Comparison of ENCODE assay signal across 34 cellular contexts in genomic region chr10:44207160-44207559, GRCh38.
"Had no signal": no experiment of that assay in that cellular context is flagged by ENCODE, and none has a peak within 500 bp of the region (broad histone marks: within the 10 kb centered on the region; RNA-seq: fewer than 3 reads in every experiment).

No MANE protein-coding gene starts in this region.

- H3K9me3 Mint-ChIP-seq: activated CD4-positive, alpha-beta memory T cell treated with anti-CD3 and anti-CD28 coated beads for 36 hours; activated CD4-positive, alpha-beta T cell treated with anti-CD3 and anti-CD28 coated beads, Interleukin-2, amount 10 ng/mL, durations not matched to agents 24 days and 14 days; activated CD8-positive, alpha-beta T cell treated with anti-CD3 and anti-CD28 coated beads for 36 hours; activated naive CD4-positive, alpha-beta T cell treated with anti-CD3 and anti-CD28 coated beads, Interleukin-2, amount 50 U/mL, for 24 hours; activated naive CD8-positive, alpha-beta T cell treated with anti-CD3 and anti-CD28 coated beads, Interleukin-2, amount 10 ng/mL, durations not matched to agents 7 days and 5 days; activated naive CD8-positive, alpha-beta T cell treated with anti-CD3 and anti-CD28 coated beads, Interleukin-2, amount 50 U/mL, for 24 hours; activated T-helper 2 cell treated with anti-CD3 and anti-CD28 coated beads, Interferon-gamma antibody, Interleukin-2, Interleukin-4, amounts not matched to agents 10 μg/mL and 5 μg/mL and 100 μg/mL, durations not matched to agents 14 hours and 24 hours and 36 hours; central memory CD8-positive, alpha-beta T cell; T-helper 1 cell treated with Interleukin-12 subunit alpha and Interleukin-12 subunit beta and Interleukin-4 antibody, amounts not matched to agents 30 μg/mL and 1 μg/mL, for 36 hours; T-helper 2 cell treated with Interferon-gamma antibody and Interleukin-4, amounts not matched to agents 5 μg/mL and 100 μg/mL, for 36 hours had no signal

- H3K4me1 Mint-ChIP-seq: activated B cell treated with CpG ODN at 0.5 μM for 24 hours; activated CD4-positive, alpha-beta T cell treated with anti-CD3 and anti-CD28 coated beads, Interleukin-2, amount 10 ng/mL, durations not matched to agents 24 days and 14 days; activated naive CD4-positive, alpha-beta T cell treated with anti-CD3 and anti-CD28 coated beads, Interleukin-2, amount 10 ng/mL, durations not matched to agents 7 days and 5 days; activated naive CD4-positive, alpha-beta T cell treated with anti-CD3 and anti-CD28 coated beads, Interleukin-2, amount 50 U/mL, for 24 hours; activated naive CD8-positive, alpha-beta T cell treated with anti-CD3 and anti-CD28 coated beads, Interleukin-2, amount 10 ng/mL, durations not matched to agents 7 days and 5 days; activated naive CD8-positive, alpha-beta T cell treated with anti-CD3 and anti-CD28 coated beads, Interleukin-2, amount 50 U/mL, for 24 hours; central memory CD8-positive, alpha-beta T cell had no signal

- H3K27me3 Mint-ChIP-seq: activated B cell treated with CpG ODN at 0.5 μM for 24 hours; activated T-cell treated with anti-CD3 and anti-CD28 coated beads, Interleukin-2, amount 50 U/mL, for 24 hours had no signal

- H3K36me3 ChIP-seq: ascending aorta, cardiac muscle cell had no signal

- H3K27ac Mint-ChIP-seq: activated B cell treated with CpG ODN at 0.5 μM for 24 hours; activated CD4-positive, alpha-beta memory T cell treated with anti-CD3 and anti-CD28 coated beads for 36 hours; activated CD4-positive, alpha-beta T cell treated with anti-CD3 and anti-CD28 coated beads, Interleukin-2, amount 10 ng/mL, durations not matched to agents 24 days and 14 days; activated CD8-positive, alpha-beta T cell treated with anti-CD3 and anti-CD28 coated beads for 36 hours; activated naive CD4-positive, alpha-beta T cell treated with anti-CD3 and anti-CD28 coated beads, Interleukin-2, amount 10 ng/mL, durations not matched to agents 7 days and 5 days; activated naive CD4-positive, alpha-beta T cell treated with anti-CD3 and anti-CD28 coated beads, Interleukin-2, amount 50 U/mL, for 24 hours; activated naive CD8-positive, alpha-beta T cell; activated naive CD8-positive, alpha-beta T cell treated with anti-CD3 and anti-CD28 coated beads, Interleukin-2, amount 10 ng/mL, durations not matched to agents 7 days and 5 days; activated naive CD8-positive, alpha-beta T cell treated with anti-CD3 and anti-CD28 coated beads, Interleukin-2, amount 50 U/mL, for 24 hours; activated T-cell treated with anti-CD3 and anti-CD28 coated beads, Interleukin-2, amount 50 U/mL, for 24 hours; activated T-helper 2 cell treated with anti-CD3 and anti-CD28 coated beads, Interferon-gamma antibody, Interleukin-2, Interleukin-4, amounts not matched to agents 10 μg/mL and 5 μg/mL and 100 μg/mL, durations not matched to agents 14 hours and 24 hours and 36 hours; T-helper 1 cell treated with Interleukin-12 subunit alpha and Interleukin-12 subunit beta and Interleukin-4 antibody, amounts not matched to agents 30 μg/mL and 1 μg/mL, for 36 hours; T-helper 2 cell treated with Interferon-gamma antibody and Interleukin-4, amounts not matched to agents 5 μg/mL and 100 μg/mL, for 36 hours had no signal

- DNase-seq: activated B cell treated with CpG ODN at 0.5 μM for 24 hours; activated CD4-positive, alpha-beta memory T cell treated with anti-CD3 and anti-CD28 coated beads for 36 hours; activated CD4-positive, alpha-beta T cell treated with anti-CD3 and anti-CD28 coated beads for 4 hours; activated CD4-positive, alpha-beta T cell treated with anti-CD3 and anti-CD28 coated beads, Interleukin-2, amount 50 U/mL, for 1 hour; activated CD4-positive, alpha-beta T cell treated with anti-CD3 and anti-CD28 coated beads, Interleukin-2, amount 50 U/mL, for 4 hours; activated CD4-positive, CD25-positive, alpha-beta regulatory T cell treated with anti-CD3 and anti-CD28 coated beads, Interleukin-2, amount 50 U/mL, for 72 hours; activated CD8-positive, alpha-beta memory T cell treated with anti-CD3 and anti-CD28 coated beads, Interleukin-2, amount 50 U/mL, for 4 hours; activated CD8-positive, alpha-beta T cell treated with anti-CD3 and anti-CD28 coated beads for 36 hours; activated effector memory CD4-positive, alpha-beta T cell treated with Interleukin-2 at 50 U/mL for 16 hours; activated gamma-delta T cell; activated naive CD4-positive, alpha-beta T cell treated with anti-CD3 and anti-CD28 coated beads, Interleukin-2, amount 10 ng/mL, durations not matched to agents 7 days and 5 days; activated naive CD4-positive, alpha-beta T cell treated with Interleukin-2 at 50 U/mL for 16 hours; activated naive CD8-positive, alpha-beta T cell treated with anti-CD3 and anti-CD28 coated beads, Interleukin-2, amount 10 ng/mL, durations not matched to agents 7 days and 5 days; activated naive CD8-positive, alpha-beta T cell treated with anti-CD3 and anti-CD28 coated beads, Interleukin-2, amount 50 U/mL, for 24 hours; activated T-cell treated with anti-CD3 and anti-CD28 coated beads, Interleukin-2, amount 50 U/mL, for 24 hours; activated T-cell treated with anti-CD3 and anti-CD28 coated beads, Interleukin-2, amount 50 U/mL, for 48 hours; amygdala; anterior cingulate cortex; caudate nucleus; cerebellar nuclear complex; T-helper 1 cell; T-helper 2 cell; T-helper 9 cell had no signal

- H3K4me1 ChIP-seq: ascending aorta had no signal

- H3K4me3 ChIP-seq: ascending aorta, cardiac muscle cell had no signal

- H3K4me3 Mint-ChIP-seq: activated B cell treated with CpG ODN at 0.5 μM for 24 hours; activated CD4-positive, alpha-beta memory T cell treated with anti-CD3 and anti-CD28 coated beads for 36 hours; activated CD4-positive, alpha-beta T cell treated with anti-CD3 and anti-CD28 coated beads, Interleukin-2, amount 10 ng/mL, durations not matched to agents 24 days and 14 days; activated CD8-positive, alpha-beta T cell treated with anti-CD3 and anti-CD28 coated beads for 36 hours; activated naive CD4-positive, alpha-beta T cell treated with anti-CD3 and anti-CD28 coated beads, Interleukin-2, amount 10 ng/mL, durations not matched to agents 7 days and 5 days; activated naive CD4-positive, alpha-beta T cell treated with anti-CD3 and anti-CD28 coated beads, Interleukin-2, amount 50 U/mL, for 24 hours; activated naive CD8-positive, alpha-beta T cell; activated naive CD8-positive, alpha-beta T cell treated with anti-CD3 and anti-CD28 coated beads, Interleukin-2, amount 10 ng/mL, durations not matched to agents 7 days and 5 days; activated naive CD8-positive, alpha-beta T cell treated with anti-CD3 and anti-CD28 coated beads, Interleukin-2, amount 50 U/mL, for 24 hours; activated T-cell treated with anti-CD3 and anti-CD28 coated beads, Interleukin-2, amount 50 U/mL, for 24 hours; brain; central memory CD8-positive, alpha-beta T cell; T-helper 1 cell treated with Interleukin-12 subunit alpha and Interleukin-12 subunit beta and Interleukin-4 antibody, amounts not matched to agents 30 μg/mL and 1 μg/mL, for 36 hours; T-helper 2 cell treated with Interferon-gamma antibody and Interleukin-4, amounts not matched to agents 5 μg/mL and 100 μg/mL, for 36 hours had no signal

- ATAC-seq: activated CD8-positive, alpha-beta T cell treated with anti-CD3 and anti-CD28 coated beads for 36 hours; activated naive CD8-positive, alpha-beta T cell treated with anti-CD3 and anti-CD28 coated beads, Interleukin-2, amount 50 U/mL, for 24 hours had no signal

- H3K9me3 ChIP-seq: ascending aorta had no signal

- H3K27me3 ChIP-seq: ascending aorta, cardiac muscle cell had no signal

- H3K27ac ChIP-seq: ascending aorta, cardiac muscle cell, VCaP had no signal
